Comparison of ENCODE assay signal across 1 cellular context in the genomic region with DNA sequence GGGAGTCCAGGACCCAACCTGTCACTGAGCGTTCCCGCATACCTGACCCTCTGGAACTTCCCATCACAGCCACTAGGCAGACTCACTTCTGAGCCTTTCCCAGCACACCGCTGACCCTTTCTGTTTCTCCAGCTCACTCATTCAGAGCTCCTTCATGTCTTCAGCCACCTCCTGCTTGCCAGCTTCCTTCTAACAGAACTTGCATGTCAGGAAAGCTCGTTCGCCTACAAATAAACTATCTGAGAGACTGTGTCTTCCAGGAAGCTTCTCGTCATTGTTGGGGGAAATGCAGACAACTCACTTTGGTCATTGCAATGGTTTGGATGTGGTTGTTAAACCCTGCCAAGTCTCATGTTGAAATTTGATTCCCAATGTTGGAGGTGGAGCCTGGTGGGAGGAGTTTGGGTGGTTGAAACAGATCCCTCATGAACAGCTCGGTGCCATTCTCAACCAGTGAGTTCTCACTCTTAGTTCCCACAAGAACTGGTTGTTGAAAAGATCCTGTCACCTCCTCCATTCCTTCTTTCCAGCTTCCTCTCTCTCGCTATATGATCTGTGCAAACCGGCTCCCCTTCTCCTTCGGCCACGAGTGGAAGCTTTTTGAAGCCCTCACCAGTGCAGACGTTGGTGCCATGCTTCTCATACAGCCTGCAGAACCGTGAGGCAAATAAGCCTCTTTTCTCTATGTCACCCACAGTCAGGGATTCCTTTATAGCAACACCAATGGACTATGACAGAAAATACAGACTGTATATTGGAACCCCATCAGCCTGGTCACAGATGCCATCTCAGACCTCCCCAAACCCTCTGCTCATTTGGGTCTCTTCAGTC.
TF ChIP-seq lines count a peak whose summit lies in the region.

No MANE protein-coding gene starts in this region.

TF ChIP-seq in WTC11, 78 proteins besides CTCF, POLR2A, EP300 and RAD21 (continued from another document):
- TF ChIP-seq, protein P1, sequence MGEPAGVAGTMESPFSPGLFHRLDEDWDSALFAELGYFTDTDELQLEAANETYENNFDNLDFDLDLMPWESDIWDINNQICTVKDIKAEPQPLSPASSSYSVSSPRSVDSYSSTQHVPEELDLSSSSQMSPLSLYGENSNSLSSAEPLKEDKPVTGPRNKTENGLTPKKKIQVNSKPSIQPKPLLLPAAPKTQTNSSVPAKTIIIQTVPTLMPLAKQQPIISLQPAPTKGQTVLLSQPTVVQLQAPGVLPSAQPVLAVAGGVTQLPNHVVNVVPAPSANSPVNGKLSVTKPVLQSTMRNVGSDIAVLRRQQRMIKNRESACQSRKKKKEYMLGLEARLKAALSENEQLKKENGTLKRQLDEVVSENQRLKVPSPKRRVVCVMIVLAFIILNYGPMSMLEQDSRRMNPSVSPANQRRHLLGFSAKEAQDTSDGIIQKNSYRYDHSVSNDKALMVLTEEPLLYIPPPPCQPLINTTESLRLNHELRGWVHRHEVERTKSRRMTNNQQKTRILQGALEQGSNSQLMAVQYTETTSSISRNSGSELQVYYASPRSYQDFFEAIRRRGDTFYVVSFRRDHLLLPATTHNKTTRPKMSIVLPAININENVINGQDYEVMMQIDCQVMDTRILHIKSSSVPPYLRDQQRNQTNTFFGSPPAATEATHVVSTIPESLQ (CRISPR knock-in tag; IDR thresholded peaks at IDR 0.05): no peak
- TF ChIP-seq SP1 (CRISPR knock-in tag; conservative IDR thresholded peaks at IDR 0.05): peak; percentile 45; the same call in 1 of the 2 replicates
